1 cellular context compared by ENCODE assay signal in the genomic region with DNA sequence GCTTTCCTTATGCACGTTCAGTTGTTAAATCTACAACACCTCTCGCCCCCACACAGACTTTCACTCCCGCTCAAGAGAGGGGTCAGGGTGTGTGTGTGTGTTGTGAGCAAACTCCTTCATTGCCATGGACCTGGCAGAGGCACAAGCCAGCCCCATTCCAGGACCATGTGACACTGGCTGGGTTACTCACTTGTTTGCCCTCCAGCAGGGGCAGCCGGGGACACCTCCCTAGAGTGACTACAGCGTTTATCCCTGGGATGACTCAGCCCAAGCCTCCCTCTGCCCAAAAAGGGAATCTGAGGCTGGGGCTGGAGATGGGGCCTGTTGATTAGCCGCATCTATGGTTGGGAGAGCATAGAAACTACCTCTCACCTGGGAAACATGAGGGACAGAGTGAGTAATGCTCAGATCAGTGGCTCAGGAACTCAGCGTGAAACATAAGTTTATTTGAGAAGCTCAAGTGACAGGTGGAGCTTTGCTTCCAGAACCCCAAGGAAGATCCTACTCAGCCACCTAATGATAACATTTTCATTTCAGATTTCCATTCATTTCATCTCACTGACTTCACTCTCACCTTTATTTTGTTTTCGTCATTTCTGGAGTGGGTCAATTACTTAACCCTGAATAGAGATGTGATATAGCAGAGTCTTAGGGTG.
TF ChIP-seq lines count a peak whose summit lies in the region.

No MANE protein-coding gene starts in this region.

TF ChIP-seq in K562, 482 proteins besides CTCF, POLR2A, EP300 and RAD21 (continued from another document and continues in another):
- TF ChIP-seq, protein P1, sequence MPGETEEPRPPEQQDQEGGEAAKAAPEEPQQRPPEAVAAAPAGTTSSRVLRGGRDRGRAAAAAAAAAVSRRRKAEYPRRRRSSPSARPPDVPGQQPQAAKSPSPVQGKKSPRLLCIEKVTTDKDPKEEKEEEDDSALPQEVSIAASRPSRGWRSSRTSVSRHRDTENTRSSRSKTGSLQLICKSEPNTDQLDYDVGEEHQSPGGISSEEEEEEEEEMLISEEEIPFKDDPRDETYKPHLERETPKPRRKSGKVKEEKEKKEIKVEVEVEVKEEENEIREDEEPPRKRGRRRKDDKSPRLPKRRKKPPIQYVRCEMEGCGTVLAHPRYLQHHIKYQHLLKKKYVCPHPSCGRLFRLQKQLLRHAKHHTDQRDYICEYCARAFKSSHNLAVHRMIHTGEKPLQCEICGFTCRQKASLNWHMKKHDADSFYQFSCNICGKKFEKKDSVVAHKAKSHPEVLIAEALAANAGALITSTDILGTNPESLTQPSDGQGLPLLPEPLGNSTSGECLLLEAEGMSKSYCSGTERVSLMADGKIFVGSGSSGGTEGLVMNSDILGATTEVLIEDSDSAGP (CRISPR knock-in tag; IDR thresholded peaks at IDR 0.05): no peak
- TF ChIP-seq PHF8 (IDR thresholded peaks at IDR 0.05; ENCODE audit: borderline replicate concordance, low read length) (no peak), RAD51 (IDR thresholded peaks at IDR 0.05; ENCODE audit: borderline replicate concordance, low read depth) (peak; percentile 43; the same call in 1 of the 2 replicates), ZNF408 (CRISPR knock-in tag; IDR thresholded peaks at IDR 0.05; ENCODE audit: low read depth) (no peak), MAZ (CRISPR knock-in tag; conservative IDR thresholded peaks at IDR 0.05 in 1 of 2, IDR thresholded peaks at IDR 0.05 in 1 of 2) (peak in 1 of 2 experiments; percentile 71; a peak in 1 of 4 replicates), MAFF (IDR thresholded peaks at IDR 0.05; ENCODE audit: low read length) (peak; percentile 16; the same call in 1 of the 2 replicates), TBL1XR1 (IDR thresholded peaks at IDR 0.05; ENCODE audit: low read length in 2 of 2) (no peak), MTA1 (IDR thresholded peaks at IDR 0.05; ENCODE audit: borderline replicate concordance) (no peak), ZNF146 (CRISPR knock-in tag; IDR thresholded peaks at IDR 0.05; ENCODE audit: unreplicated experiment) (no peak), BHLHE40 (IDR thresholded peaks at IDR 0.05; ENCODE audit: low read length) (no peak; the same call in 1 of the 2 replicates), ZNF140 (CRISPR knock-in tag; IDR thresholded peaks at IDR 0.05) (no peak), MAFK (IDR thresholded peaks at IDR 0.05; ENCODE audit: low read length) (peak; percentile 47; the same call in 1 of the 2 replicates), JUNB (CRISPR knock-in tag; conservative IDR thresholded peaks at IDR 0.05) (0 out of 2 replicates have a peak, but pooled peaks have one; percentile 30), RBFOX2 (IDR thresholded peaks at IDR 0.05; ENCODE audit: low read depth, low read length) (no peak), CBFB (CRISPR knock-in tag; IDR thresholded peaks at IDR 0.05) (no peak), NR4A1 (CRISPR knock-in tag; IDR thresholded peaks at IDR 0.05) (no peak), NR4A1 (tag; IDR thresholded peaks at IDR 0.05) (no peak; the same call in 1 of the 2 replicates), MEIS2 (IDR thresholded peaks at IDR 0.05; ENCODE audit: partially characterized antibody) (no peak), ETS2 (tag; IDR thresholded peaks at IDR 0.05; ENCODE audit: borderline replicate concordance, poor library complexity, severe bottlenecking) (no peak), TCFL5 (CRISPR knock-in tag; conservative IDR thresholded peaks at IDR 0.05) (no peak), FOXK1 (CRISPR knock-in tag; IDR thresholded peaks at IDR 0.05; ENCODE audit: borderline replicate concordance) (no peak), SRSF7 (optimal IDR thresholded peaks at IDR 0.05; ENCODE audit: low read depth, low read length) (no peak), PCBP1 (IDR thresholded peaks at IDR 0.05; ENCODE audit: low read depth, low read length, poor library complexity, severe bottlenecking) (no peak), ZEB2 (IDR thresholded peaks at IDR 0.05) (peak; percentile 50; the same call in 1 of the 2 replicates), RCOR1 (IDR thresholded peaks at IDR 0.05; ENCODE audit: borderline replicate concordance in 1 of 2, low read depth in 2 of 2, low read length in 2 of 2) (peak in 1 of 2 experiments; percentile 84; a peak in 2 of 4 replicates), NFE2 (IDR thresholded peaks at IDR 0.05; ENCODE audit: low read depth) (peak; percentile 74), PHF20 (IDR thresholded peaks at IDR 0.05; ENCODE audit: partially characterized antibody) (no peak), SMARCE1 (IDR thresholded peaks at IDR 0.05) (peak; percentile 44; the same call in 1 of the 2 replicates), ARID1B (IDR thresholded peaks at IDR 0.05) (peak; percentile 52; the same call in 1 of the 2 replicates), TEAD1 (CRISPR knock-in tag; IDR thresholded peaks at IDR 0.05) (no peak), JUND (IDR thresholded peaks at IDR 0.05; ENCODE audit: borderline replicate concordance, low read depth, low read length) (peak; percentile 87), JUND (tag; IDR thresholded peaks at IDR 0.05; ENCODE audit: borderline replicate concordance, low read depth, low read length) (peak; percentile 94; the same call in 2 of the 3 replicates), FOXA3 (CRISPR knock-in tag; conservative IDR thresholded peaks at IDR 0.05 in 1 of 2, IDR thresholded peaks at IDR 0.05 in 1 of 2) (0 out of 4 replicates have a peak, but pooled peaks of 1 of the 2 experiments have one; percentile 9), BACH1 (tag; IDR thresholded peaks at IDR 0.05) (peak; percentile 94), NR2C2 (CRISPR knock-in tag; IDR thresholded peaks at IDR 0.05) (no peak), NR2C2 (tag; IDR thresholded peaks at IDR 0.05) (peak; percentile 43; the same call in 1 of the 2 replicates), SP2 (IDR thresholded peaks at IDR 0.05; ENCODE audit: extremely low read depth, low read depth, low read length, poor library complexity, severe bottlenecking) (no peak), ZNF143 (CRISPR knock-in tag; IDR thresholded peaks at IDR 0.05) (no peak), SNRNP70 (optimal IDR thresholded peaks at IDR 0.05; ENCODE audit: low read depth, low read length) (no peak), ZNF436 (CRISPR knock-in tag; IDR thresholded peaks at IDR 0.05) (no peak), IFI16 (CRISPR knock-in tag; IDR thresholded peaks at IDR 0.05) (no peak), ZNF263 (CRISPR knock-in tag; IDR thresholded peaks at IDR 0.05; ENCODE audit: borderline replicate concordance) (no peak), ZNF696 (CRISPR knock-in tag; conservative IDR thresholded peaks at IDR 0.05) (no peak), FOXP1 (CRISPR knock-in tag; IDR thresholded peaks at IDR 0.05) (no peak), C11orf30 (IDR thresholded peaks at IDR 0.05; ENCODE audit: low read depth) (peak; percentile 60), PTRF (tag; IDR thresholded peaks at IDR 0.05) (no peak), PHB (CRISPR knock-in tag; IDR thresholded peaks at IDR 0.05) (no peak), ZNF79 (CRISPR knock-in tag; IDR thresholded peaks at IDR 0.05; ENCODE audit: low read depth) (no peak), HLTF (IDR thresholded peaks at IDR 0.05) (no peak), RFX1 (IDR thresholded peaks at IDR 0.05) (no peak), RFX5 (IDR thresholded peaks at IDR 0.05; ENCODE audit: low read depth, low read length) (no peak), CTBP1 (IDR thresholded peaks at IDR 0.05; ENCODE audit: borderline replicate concordance) (peak; percentile 92), BCL6 (CRISPR knock-in tag; IDR thresholded peaks at IDR 0.05) (no peak)
- TF ChIP-seq, protein P2, sequence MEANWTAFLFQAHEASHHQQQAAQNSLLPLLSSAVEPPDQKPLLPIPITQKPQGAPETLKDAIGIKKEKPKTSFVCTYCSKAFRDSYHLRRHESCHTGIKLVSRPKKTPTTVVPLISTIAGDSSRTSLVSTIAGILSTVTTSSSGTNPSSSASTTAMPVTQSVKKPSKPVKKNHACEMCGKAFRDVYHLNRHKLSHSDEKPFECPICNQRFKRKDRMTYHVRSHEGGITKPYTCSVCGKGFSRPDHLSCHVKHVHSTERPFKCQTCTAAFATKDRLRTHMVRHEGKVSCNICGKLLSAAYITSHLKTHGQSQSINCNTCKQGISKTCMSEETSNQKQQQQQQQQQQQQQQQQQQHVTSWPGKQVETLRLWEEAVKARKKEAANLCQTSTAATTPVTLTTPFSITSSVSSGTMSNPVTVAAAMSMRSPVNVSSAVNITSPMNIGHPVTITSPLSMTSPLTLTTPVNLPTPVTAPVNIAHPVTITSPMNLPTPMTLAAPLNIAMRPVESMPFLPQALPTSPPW (CRISPR knock-in tag; IDR thresholded peaks at IDR 0.05): peak; percentile 73
- TF ChIP-seq, protein P3, sequence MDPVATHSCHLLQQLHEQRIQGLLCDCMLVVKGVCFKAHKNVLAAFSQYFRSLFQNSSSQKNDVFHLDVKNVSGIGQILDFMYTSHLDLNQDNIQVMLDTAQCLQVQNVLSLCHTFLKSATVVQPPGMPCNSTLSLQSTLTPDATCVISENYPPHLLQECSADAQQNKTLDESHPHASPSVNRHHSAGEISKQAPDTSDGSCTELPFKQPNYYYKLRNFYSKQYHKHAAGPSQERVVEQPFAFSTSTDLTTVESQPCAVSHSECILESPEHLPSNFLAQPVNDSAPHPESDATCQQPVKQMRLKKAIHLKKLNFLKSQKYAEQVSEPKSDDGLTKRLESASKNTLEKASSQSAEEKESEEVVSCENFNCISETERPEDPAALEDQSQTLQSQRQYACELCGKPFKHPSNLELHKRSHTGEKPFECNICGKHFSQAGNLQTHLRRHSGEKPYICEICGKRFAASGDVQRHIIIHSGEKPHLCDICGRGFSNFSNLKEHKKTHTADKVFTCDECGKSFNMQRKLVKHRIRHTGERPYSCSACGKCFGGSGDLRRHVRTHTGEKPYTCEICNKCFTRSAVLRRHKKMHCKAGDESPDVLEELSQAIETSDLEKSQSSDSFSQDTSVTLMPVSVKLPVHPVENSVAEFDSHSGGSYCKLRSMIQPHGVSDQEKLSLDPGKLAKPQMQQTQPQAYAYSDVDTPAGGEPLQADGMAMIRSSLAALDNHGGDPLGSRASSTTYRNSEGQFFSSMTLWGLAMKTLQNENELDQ (CRISPR knock-in tag; IDR thresholded peaks at IDR 0.05; ENCODE audit: borderline replicate concordance): no peak
- TF ChIP-seq, protein P4, sequence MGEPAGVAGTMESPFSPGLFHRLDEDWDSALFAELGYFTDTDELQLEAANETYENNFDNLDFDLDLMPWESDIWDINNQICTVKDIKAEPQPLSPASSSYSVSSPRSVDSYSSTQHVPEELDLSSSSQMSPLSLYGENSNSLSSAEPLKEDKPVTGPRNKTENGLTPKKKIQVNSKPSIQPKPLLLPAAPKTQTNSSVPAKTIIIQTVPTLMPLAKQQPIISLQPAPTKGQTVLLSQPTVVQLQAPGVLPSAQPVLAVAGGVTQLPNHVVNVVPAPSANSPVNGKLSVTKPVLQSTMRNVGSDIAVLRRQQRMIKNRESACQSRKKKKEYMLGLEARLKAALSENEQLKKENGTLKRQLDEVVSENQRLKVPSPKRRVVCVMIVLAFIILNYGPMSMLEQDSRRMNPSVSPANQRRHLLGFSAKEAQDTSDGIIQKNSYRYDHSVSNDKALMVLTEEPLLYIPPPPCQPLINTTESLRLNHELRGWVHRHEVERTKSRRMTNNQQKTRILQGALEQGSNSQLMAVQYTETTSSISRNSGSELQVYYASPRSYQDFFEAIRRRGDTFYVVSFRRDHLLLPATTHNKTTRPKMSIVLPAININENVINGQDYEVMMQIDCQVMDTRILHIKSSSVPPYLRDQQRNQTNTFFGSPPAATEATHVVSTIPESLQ (CRISPR knock-in tag; IDR thresholded peaks at IDR 0.05): no peak
- TF ChIP-seq, protein P5, sequence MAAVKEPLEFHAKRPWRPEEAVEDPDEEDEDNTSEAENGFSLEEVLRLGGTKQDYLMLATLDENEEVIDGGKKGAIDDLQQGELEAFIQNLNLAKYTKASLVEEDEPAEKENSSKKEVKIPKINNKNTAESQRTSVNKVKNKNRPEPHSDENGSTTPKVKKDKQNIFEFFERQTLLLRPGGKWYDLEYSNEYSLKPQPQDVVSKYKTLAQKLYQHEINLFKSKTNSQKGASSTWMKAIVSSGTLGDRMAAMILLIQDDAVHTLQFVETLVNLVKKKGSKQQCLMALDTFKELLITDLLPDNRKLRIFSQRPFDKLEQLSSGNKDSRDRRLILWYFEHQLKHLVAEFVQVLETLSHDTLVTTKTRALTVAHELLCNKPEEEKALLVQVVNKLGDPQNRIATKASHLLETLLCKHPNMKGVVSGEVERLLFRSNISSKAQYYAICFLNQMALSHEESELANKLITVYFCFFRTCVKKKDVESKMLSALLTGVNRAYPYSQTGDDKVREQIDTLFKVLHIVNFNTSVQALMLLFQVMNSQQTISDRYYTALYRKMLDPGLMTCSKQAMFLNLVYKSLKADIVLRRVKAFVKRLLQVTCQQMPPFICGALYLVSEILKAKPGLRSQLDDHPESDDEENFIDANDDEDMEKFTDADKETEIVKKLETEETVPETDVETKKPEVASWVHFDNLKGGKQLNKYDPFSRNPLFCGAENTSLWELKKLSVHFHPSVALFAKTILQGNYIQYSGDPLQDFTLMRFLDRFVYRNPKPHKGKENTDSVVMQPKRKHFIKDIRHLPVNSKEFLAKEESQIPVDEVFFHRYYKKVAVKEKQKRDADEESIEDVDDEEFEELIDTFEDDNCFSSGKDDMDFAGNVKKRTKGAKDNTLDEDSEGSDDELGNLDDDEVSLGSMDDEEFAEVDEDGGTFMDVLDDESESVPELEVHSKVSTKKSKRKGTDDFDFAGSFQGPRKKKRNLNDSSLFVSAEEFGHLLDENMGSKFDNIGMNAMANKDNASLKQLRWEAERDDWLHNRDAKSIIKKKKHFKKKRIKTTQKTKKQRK (IDR thresholded peaks at IDR 0.05; ENCODE audit: borderline replicate concordance, low read depth, low read length): no peak
- TF ChIP-seq, protein P6, sequence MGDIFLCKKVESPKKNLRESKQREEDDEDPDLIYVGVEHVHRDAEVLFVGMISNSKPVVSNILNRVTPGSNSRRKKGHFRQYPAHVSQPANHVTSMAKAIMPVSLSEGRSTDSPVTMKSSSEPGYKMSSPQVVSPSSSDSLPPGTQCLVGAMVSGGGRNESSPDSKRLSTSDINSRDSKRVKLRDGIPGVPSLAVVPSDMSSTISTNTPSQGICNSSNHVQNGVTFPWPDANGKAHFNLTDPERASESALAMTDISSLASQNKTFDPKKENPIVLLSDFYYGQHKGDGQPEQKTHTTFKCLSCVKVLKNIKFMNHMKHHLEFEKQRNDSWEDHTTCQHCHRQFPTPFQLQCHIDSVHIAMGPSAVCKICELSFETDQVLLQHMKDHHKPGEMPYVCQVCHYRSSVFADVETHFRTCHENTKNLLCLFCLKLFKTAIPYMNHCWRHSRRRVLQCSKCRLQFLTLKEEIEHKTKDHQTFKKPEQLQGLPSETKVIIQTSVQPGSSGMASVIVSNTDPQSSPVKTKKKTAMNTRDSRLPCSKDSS (IDR thresholded peaks at IDR 0.05; ENCODE audit: low read depth, partially characterized antibody): no peak
- TF ChIP-seq, protein P7, sequence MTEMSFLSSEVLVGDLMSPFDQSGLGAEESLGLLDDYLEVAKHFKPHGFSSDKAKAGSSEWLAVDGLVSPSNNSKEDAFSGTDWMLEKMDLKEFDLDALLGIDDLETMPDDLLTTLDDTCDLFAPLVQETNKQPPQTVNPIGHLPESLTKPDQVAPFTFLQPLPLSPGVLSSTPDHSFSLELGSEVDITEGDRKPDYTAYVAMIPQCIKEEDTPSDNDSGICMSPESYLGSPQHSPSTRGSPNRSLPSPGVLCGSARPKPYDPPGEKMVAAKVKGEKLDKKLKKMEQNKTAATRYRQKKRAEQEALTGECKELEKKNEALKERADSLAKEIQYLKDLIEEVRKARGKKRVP (CRISPR knock-in tag; IDR thresholded peaks at IDR 0.05): 0 out of 2 replicates have a peak, but pooled peaks have one; percentile 6
